27 cellular contexts compared by ENCODE assay signal in the genomic region with DNA sequence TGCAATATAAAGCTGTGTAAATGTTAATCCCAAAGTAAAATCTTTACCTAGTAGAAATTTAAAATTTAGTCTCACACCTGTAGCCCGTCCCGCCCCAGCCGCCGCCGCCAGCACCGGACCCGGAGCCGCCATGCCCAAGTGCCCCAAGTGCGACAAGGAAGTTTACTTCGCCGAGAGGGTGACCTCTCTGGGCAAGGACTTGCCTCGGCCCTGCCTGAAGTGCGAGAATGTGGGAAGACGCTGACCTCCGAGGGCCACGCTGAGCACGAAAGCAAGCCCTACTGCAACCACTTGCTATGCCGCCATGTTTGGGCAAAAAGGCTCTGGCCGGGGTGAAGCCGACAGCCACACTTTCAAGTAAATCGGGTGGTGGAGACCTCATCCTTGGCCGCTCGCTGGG.
"Had no signal": no experiment of that assay in that cellular context is flagged by ENCODE, and none has a peak within 500 bp of the region (broad histone marks: within the 10 kb centered on the region; RNA-seq: fewer than 3 reads in every experiment).

No MANE protein-coding gene starts in this region.

- ATAC-seq: activated naive CD4-positive, alpha-beta T cell treated with anti-CD3 and anti-CD28 coated beads, Interleukin-2, amount 50 U/mL, for 72 hours; activated T-cell treated with anti-CD3 and anti-CD28 coated beads, Interleukin-2, amount 50 U/mL, for 72 hours; foreskin keratinocyte; gastrocnemius medialis had no signal

- H3K27me3 ChIP-seq: ascending aorta, breast epithelium, cardiac muscle cell, colonic mucosa, gastrocnemius medialis had no signal

- H3K9me3 ChIP-seq: ascending aorta, breast epithelium, colonic mucosa, esophagus muscularis mucosa, gastrocnemius medialis had no signal

- H3K4me3 ChIP-seq: ascending aorta, breast epithelium, cardiac muscle cell, colonic mucosa, dorsolateral prefrontal cortex, esophagus muscularis mucosa, gastrocnemius medialis had no signal

- H3K27ac ChIP-seq: ascending aorta, breast epithelium, cardiac muscle cell, colonic mucosa, dorsolateral prefrontal cortex, esophagus muscularis mucosa, foreskin keratinocyte, gastrocnemius medialis had no signal

- H3K36me3 ChIP-seq: ascending aorta, breast epithelium, cardiac muscle cell, colonic mucosa, esophagus muscularis mucosa, gastrocnemius medialis had no signal

- DNase-seq: activated CD4-positive, alpha-beta memory T cell treated with anti-CD3 and anti-CD28 coated beads, Interleukin-2, amount 10 ng/mL, durations not matched to agents 7 days and 5 days; activated CD4-positive, alpha-beta T cell treated with anti-CD3 and anti-CD28 coated beads for 1 hour; activated CD4-positive, alpha-beta T cell treated with anti-CD3 and anti-CD28 coated beads for 4 hours; activated CD4-positive, alpha-beta T cell treated with anti-CD3 and anti-CD28 coated beads, Interleukin-2, amount 10 ng/mL, durations not matched to agents 7 days and 5 days; activated CD4-positive, alpha-beta T cell treated with anti-CD3 and anti-CD28 coated beads, Interleukin-2, amount 50 U/mL, for 4 hours; activated CD8-positive, alpha-beta memory T cell treated with anti-CD3 and anti-CD28 coated beads, Interleukin-2, amount 50 U/mL, for 48 hours; activated gamma-delta T cell; activated naive CD4-positive, alpha-beta T cell; activated naive CD4-positive, alpha-beta T cell treated with anti-CD3 and anti-CD28 coated beads, Interleukin-2, amount 10 ng/mL, durations not matched to agents 7 days and 5 days; activated naive CD8-positive, alpha-beta T cell treated with anti-CD3 and anti-CD28 coated beads, Interleukin-2, amount 10 ng/mL, durations not matched to agents 7 days and 5 days; activated T-cell treated with anti-CD3 and anti-CD28 coated beads for 4 hours; activated T-cell treated with anti-CD3 and anti-CD28 coated beads, Interleukin-2, amount 50 U/mL, for 24 hours; activated T-cell treated with anti-CD3 and anti-CD28 coated beads, Interleukin-2, amount 50 U/mL, for 72 hours; central memory CD4-positive, alpha-beta T cell; cerebellar nuclear complex; colonic mucosa; effector memory CD4-positive, alpha-beta T cell; endodermal cell; foreskin keratinocyte; gastrocnemius medialis; T-helper 2 cell had no signal

- H3K4me1 ChIP-seq: ascending aorta, breast epithelium, colonic mucosa, esophagus muscularis mucosa, foreskin keratinocyte, gastrocnemius medialis had no signal
